Comparison of ENCODE assay signal across 15 cellular contexts in the genomic region with DNA sequence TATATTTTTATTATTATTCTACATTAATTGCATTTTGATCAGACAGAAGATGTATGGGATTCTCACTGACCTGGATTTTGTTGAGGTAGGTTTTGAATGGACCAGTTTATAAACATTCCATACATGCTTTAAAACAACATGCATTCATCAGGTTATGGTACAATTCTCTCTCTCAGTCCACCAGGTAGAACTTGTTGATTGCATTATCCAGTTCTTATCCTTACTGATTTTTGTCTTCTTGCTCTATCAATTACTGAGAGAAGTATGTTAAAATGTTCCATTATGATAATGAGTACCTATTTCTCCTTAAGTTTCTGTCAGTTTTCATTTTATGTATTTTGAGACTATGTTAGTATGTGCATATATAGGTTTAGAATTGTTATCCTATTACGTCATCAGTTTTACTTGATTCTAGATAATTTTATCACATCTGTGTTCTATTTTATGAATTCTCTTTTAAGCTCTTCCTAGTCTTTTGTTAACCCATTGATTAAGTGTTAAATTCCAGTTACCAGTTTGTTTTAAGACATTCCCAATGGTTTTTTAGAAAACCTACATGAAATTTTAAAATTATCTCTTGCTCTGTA.
"Had no signal": no experiment of that assay in that cellular context is flagged by ENCODE, and none has a peak within 500 bp of the region (broad histone marks: within the 10 kb centered on the region; RNA-seq: fewer than 3 reads in every experiment).

No MANE protein-coding gene starts in this region.

- H3K27ac ChIP-seq: KMS-11, RWPE1 had no signal

- H3K9me3 ChIP-seq: SK-N-SH had no signal

- H3K9me2 ChIP-seq: SK-N-SH had no signal

- H3K4me2 ChIP-seq: KMS-11, SK-N-SH had no signal

- DNase-seq: IMR-90, Kasumi-1, MM.1S, NCI-H1436, NCI-H187, NCI-H2081 treated with DMSO at 0.1 percent for 48 hours, NCI-H2171, NCI-H446, NCI-H510A, NCI-H524 treated with DMSO at 0.1 percent for 48 hours, PC-3, SK-N-SH, SW 1271 had no signal
